ENCODE assay signal across 1 cellular context in the genomic region with DNA sequence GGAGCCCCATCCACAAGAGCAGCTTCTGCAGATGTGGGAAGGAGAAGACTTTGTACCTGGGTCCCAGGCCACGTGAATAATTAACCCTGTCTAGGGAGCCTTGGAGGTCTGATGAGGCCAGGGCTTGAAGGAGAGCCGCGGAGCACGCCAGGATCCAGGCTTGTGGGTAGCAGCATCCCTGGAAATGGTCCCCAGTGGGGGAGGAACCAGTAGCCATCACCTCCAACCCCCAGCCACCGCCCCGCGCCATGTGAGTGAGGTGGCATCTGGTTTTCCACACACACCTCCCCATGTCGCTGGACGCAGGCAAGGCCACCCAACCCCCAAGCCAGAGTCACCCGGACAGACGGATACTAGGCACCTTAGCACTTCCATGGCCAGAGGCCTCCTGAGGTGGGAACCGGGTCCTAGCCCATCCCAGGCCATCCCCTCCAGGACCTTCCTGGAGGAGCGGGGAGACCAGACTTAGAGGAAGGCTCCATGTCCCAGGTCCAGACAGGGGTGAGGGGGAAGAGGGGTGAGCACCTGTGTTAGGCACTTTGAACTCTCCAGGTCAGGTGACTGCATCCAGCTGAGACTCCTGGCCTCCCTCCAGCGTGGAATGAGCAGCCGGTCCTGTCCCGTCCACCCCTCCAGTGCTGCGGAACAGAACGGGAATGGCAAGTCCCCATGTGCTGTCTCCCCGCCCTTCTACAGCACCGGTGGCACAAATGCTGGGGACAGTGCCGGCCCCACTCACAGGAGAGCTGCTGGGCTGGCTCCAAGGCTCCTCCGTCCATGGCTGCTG.
A peak's percentile ranks its signal among the peaks of the same experiment; 100 is the strongest.
TF ChIP-seq lines count a peak whose summit lies in the region.

No MANE protein-coding gene starts in this region.

TF ChIP-seq in HepG2, 621 proteins besides CTCF, POLR2A, EP300 and RAD21 (continued from another document and continues in another):
- TF ChIP-seq, protein P1, sequence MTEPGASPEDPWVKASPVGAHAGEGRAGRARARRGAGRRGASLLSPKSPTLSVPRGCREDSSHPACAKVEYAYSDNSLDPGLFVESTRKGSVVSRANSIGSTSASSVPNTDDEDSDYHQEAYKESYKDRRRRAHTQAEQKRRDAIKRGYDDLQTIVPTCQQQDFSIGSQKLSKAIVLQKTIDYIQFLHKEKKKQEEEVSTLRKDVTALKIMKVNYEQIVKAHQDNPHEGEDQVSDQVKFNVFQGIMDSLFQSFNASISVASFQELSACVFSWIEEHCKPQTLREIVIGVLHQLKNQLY (CRISPR knock-in tag; IDR thresholded peaks at IDR 0.05) = peak; percentile 21; the same call in 1 of the 2 replicates
- TF ChIP-seq ETV6 (CRISPR knock-in tag; conservative IDR thresholded peaks at IDR 0.05) (no peak), ZNF556 (CRISPR knock-in tag; IDR thresholded peaks at IDR 0.05; ENCODE audit: borderline replicate concordance) (no peak; the same call in 1 of the 2 replicates), GFI1 (CRISPR knock-in tag; IDR thresholded peaks at IDR 0.05; ENCODE audit: borderline replicate concordance) (no peak), KDM5A (IDR thresholded peaks at IDR 0.05; ENCODE audit: borderline replicate concordance, low read length) (no peak), RFXANK (CRISPR knock-in tag; IDR thresholded peaks at IDR 0.05) (no peak), RFX5 (IDR thresholded peaks at IDR 0.05; ENCODE audit: low read depth, low read length) (no peak), FOXJ3 (CRISPR knock-in tag; IDR thresholded peaks at IDR 0.05; ENCODE audit: borderline replicate concordance) (no peak), ZNF431 (CRISPR knock-in tag; IDR thresholded peaks at IDR 0.05; ENCODE audit: borderline replicate concordance, low read depth) (no peak), DR1 (CRISPR knock-in tag; IDR thresholded peaks at IDR 0.05) (no peak), ZNF335 (CRISPR knock-in tag; IDR thresholded peaks at IDR 0.05) (no peak), AGO2 (optimal IDR thresholded peaks at IDR 0.05; ENCODE audit: low read depth, low read length) (peak; percentile 45), ZNF563 (CRISPR knock-in tag; IDR thresholded peaks at IDR 0.05) (0 out of 2 replicates have a peak, but pooled peaks have one; percentile 40), ZSCAN30 (CRISPR knock-in tag; IDR thresholded peaks at IDR 0.05) (no peak), MEF2D (CRISPR knock-in tag; IDR thresholded peaks at IDR 0.05) (0 out of 2 replicates have a peak, but pooled peaks have one; percentile 10), ZNF562 (CRISPR knock-in tag; IDR thresholded peaks at IDR 0.05; ENCODE audit: borderline replicate concordance) (no peak), MLLT10 (CRISPR knock-in tag; IDR thresholded peaks at IDR 0.05) (no peak), ZFP62 (CRISPR knock-in tag; IDR thresholded peaks at IDR 0.05) (no peak), ZFAT (CRISPR knock-in tag; conservative IDR thresholded peaks at IDR 0.05) (no peak), AGO1 (IDR thresholded peaks at IDR 0.05; ENCODE audit: low read depth, low read length, poor library complexity, severe bottlenecking) (no peak), MBD4 (IDR thresholded peaks at IDR 0.05; ENCODE audit: borderline replicate concordance, low read length) (no peak), NRL (CRISPR knock-in tag; IDR thresholded peaks at IDR 0.05; ENCODE audit: borderline replicate concordance) (peak; percentile 68; the same call in 1 of the 2 replicates), ERF (CRISPR knock-in tag; IDR thresholded peaks at IDR 0.05) (no peak), EED (CRISPR knock-in tag; IDR thresholded peaks at IDR 0.05) (no peak), ONECUT2 (CRISPR knock-in tag; IDR thresholded peaks at IDR 0.05) (no peak), REPIN1 (CRISPR knock-in tag; IDR thresholded peaks at IDR 0.05; ENCODE audit: borderline replicate concordance, low read depth) (peak; percentile 55; the same call in 1 of the 2 replicates), ZNF382 (CRISPR knock-in tag; IDR thresholded peaks at IDR 0.05; ENCODE audit: borderline replicate concordance) (no peak), NONO (IDR thresholded peaks at IDR 0.05) (no peak), NONO (CRISPR knock-in tag; conservative IDR thresholded peaks at IDR 0.05) (no peak), ZNF232 (CRISPR knock-in tag; IDR thresholded peaks at IDR 0.05; ENCODE audit: borderline replicate concordance) (no peak), ZKSCAN1 (IDR thresholded peaks at IDR 0.05; ENCODE audit: low read length) (no peak), ZC3H13 (CRISPR knock-in tag; IDR thresholded peaks at IDR 0.05) (no peak), MTF1 (CRISPR knock-in tag; IDR thresholded peaks at IDR 0.05) (no peak), CBFB (CRISPR knock-in tag; IDR thresholded peaks at IDR 0.05) (no peak), TCF12 (IDR thresholded peaks at IDR 0.05) (no peak), TCF12 (CRISPR knock-in tag; IDR thresholded peaks at IDR 0.05) (no peak), ZNF441 (CRISPR knock-in tag; IDR thresholded peaks at IDR 0.05; ENCODE audit: borderline replicate concordance) (no peak), MED13 (CRISPR knock-in tag; IDR thresholded peaks at IDR 0.05) (no peak), ZFX (CRISPR knock-in tag; IDR thresholded peaks at IDR 0.05; ENCODE audit: low read depth) (peak; percentile 32; the same call in 1 of the 2 replicates)
- TF ChIP-seq, protein P2, sequence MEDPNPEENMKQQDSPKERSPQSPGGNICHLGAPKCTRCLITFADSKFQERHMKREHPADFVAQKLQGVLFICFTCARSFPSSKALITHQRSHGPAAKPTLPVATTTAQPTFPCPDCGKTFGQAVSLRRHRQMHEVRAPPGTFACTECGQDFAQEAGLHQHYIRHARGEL (CRISPR knock-in tag; IDR thresholded peaks at IDR 0.05) = no peak
- TF ChIP-seq, protein P3, sequence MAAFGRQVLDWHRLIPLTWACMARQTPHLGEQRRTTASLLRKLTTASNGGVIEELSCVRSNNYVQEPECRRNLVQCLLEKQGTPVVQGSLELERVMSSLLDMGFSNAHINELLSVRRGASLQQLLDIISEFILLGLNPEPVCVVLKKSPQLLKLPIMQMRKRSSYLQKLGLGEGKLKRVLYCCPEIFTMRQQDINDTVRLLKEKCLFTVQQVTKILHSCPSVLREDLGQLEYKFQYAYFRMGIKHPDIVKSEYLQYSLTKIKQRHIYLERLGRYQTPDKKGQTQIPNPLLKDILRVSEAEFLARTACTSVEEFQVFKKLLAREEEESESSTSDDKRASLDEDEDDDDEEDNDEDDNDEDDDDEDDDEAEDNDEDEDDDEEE (CRISPR knock-in tag; IDR thresholded peaks at IDR 0.05) = no peak
- TF ChIP-seq, protein P4, sequence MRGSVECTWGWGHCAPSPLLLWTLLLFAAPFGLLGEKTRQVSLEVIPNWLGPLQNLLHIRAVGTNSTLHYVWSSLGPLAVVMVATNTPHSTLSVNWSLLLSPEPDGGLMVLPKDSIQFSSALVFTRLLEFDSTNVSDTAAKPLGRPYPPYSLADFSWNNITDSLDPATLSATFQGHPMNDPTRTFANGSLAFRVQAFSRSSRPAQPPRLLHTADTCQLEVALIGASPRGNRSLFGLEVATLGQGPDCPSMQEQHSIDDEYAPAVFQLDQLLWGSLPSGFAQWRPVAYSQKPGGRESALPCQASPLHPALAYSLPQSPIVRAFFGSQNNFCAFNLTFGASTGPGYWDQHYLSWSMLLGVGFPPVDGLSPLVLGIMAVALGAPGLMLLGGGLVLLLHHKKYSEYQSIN (CRISPR knock-in tag; IDR thresholded peaks at IDR 0.05; ENCODE audit: borderline replicate concordance) = no peak
- TF ChIP-seq, protein P5, sequence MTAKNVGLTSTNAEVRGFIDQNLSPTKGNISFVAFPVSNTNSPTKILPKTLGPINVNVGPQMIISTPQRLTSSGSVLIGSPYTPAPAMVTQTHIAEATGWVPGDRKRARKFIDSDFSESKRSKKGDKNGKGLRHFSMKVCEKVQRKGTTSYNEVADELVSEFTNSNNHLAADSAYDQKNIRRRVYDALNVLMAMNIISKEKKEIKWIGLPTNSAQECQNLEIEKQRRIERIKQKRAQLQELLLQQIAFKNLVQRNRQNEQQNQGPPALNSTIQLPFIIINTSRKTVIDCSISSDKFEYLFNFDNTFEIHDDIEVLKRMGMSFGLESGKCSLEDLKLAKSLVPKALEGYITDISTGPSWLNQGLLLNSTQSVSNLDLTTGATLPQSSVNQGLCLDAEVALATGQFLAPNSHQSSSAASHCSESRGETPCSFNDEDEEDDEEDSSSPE (CRISPR knock-in tag; IDR thresholded peaks at IDR 0.05) = no peak
- TF ChIP-seq, protein P6, sequence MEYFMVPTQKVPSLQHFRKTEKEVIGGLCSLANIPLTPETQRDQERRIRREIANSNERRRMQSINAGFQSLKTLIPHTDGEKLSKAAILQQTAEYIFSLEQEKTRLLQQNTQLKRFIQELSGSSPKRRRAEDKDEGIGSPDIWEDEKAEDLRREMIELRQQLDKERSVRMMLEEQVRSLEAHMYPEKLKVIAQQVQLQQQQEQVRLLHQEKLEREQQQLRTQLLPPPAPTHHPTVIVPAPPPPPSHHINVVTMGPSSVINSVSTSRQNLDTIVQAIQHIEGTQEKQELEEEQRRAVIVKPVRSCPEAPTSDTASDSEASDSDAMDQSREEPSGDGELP (IDR thresholded peaks at IDR 0.05; ENCODE audit: borderline replicate concordance, low read depth) = peak; percentile 95; the same call in 1 of the 2 replicates
- TF ChIP-seq, protein P7, sequence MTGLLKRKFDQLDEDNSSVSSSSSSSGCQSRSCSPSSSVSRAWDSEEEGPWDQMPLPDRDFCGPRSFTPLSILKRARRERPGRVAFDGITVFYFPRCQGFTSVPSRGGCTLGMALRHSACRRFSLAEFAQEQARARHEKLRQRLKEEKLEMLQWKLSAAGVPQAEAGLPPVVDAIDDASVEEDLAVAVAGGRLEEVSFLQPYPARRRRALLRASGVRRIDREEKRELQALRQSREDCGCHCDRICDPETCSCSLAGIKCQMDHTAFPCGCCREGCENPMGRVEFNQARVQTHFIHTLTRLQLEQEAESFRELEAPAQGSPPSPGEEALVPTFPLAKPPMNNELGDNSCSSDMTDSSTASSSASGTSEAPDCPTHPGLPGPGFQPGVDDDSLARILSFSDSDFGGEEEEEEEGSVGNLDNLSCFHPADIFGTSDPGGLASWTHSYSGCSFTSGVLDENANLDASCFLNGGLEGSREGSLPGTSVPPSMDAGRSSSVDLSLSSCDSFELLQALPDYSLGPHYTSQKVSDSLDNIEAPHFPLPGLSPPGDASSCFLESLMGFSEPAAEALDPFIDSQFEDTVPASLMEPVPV (CRISPR knock-in tag; IDR thresholded peaks at IDR 0.05) = no peak
- TF ChIP-seq, protein P8, sequence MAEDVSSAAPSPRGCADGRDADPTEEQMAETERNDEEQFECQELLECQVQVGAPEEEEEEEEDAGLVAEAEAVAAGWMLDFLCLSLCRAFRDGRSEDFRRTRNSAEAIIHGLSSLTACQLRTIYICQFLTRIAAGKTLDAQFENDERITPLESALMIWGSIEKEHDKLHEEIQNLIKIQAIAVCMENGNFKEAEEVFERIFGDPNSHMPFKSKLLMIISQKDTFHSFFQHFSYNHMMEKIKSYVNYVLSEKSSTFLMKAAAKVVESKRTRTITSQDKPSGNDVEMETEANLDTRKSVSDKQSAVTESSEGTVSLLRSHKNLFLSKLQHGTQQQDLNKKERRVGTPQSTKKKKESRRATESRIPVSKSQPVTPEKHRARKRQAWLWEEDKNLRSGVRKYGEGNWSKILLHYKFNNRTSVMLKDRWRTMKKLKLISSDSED (CRISPR knock-in tag; IDR thresholded peaks at IDR 0.05) = no peak
- TF ChIP-seq, protein P9, sequence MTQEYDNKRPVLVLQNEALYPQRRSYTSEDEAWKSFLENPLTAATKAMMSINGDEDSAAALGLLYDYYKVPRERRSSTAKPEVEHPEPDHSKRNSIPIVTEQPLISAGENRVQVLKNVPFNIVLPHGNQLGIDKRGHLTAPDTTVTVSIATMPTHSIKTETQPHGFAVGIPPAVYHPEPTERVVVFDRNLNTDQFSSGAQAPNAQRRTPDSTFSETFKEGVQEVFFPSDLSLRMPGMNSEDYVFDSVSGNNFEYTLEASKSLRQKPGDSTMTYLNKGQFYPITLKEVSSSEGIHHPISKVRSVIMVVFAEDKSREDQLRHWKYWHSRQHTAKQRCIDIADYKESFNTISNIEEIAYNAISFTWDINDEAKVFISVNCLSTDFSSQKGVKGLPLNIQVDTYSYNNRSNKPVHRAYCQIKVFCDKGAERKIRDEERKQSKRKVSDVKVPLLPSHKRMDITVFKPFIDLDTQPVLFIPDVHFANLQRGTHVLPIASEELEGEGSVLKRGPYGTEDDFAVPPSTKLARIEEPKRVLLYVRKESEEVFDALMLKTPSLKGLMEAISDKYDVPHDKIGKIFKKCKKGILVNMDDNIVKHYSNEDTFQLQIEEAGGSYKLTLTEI (CRISPR knock-in tag; conservative IDR thresholded peaks at IDR 0.05) = no peak
- TF ChIP-seq, protein P10, sequence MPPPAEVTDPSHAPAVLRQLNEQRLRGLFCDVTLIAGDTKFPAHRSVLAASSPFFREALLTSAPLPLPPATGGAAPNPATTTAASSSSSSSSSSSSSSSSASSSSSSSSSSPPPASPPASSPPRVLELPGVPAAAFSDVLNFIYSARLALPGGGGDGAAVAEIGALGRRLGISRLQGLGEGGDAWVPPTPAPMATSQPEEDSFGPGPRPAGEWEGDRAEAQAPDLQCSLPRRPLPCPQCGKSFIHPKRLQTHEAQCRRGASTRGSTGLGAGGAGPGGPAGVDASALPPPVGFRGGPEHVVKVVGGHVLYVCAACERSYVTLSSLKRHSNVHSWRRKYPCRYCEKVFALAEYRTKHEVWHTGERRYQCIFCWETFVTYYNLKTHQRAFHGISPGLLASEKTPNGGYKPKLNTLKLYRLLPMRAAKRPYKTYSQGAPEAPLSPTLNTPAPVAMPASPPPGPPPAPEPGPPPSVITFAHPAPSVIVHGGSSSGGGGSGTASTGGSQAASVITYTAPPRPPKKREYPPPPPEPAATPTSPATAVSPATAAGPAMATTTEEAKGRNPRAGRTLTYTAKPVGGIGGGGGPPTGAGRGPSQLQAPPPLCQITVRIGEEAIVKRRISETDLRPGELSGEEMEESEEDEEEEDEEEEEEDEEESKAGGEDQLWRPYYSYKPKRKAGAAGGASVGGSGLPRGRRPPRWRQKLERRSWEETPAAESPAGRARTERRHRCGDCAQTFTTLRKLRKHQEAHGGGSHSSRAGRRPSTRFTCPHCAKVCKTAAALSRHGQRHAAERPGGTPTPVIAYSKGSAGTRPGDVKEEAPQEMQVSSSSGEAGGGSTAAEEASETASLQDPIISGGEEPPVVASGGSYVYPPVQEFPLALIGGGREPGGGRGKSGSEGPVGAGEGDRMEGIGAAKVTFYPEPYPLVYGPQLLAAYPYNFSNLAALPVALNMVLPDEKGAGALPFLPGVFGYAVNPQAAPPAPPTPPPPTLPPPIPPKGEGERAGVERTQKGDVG (CRISPR knock-in tag; IDR thresholded peaks at IDR 0.05; ENCODE audit: borderline replicate concordance) = no peak
